11 cellular contexts compared by ENCODE assay signal in the genomic region with DNA sequence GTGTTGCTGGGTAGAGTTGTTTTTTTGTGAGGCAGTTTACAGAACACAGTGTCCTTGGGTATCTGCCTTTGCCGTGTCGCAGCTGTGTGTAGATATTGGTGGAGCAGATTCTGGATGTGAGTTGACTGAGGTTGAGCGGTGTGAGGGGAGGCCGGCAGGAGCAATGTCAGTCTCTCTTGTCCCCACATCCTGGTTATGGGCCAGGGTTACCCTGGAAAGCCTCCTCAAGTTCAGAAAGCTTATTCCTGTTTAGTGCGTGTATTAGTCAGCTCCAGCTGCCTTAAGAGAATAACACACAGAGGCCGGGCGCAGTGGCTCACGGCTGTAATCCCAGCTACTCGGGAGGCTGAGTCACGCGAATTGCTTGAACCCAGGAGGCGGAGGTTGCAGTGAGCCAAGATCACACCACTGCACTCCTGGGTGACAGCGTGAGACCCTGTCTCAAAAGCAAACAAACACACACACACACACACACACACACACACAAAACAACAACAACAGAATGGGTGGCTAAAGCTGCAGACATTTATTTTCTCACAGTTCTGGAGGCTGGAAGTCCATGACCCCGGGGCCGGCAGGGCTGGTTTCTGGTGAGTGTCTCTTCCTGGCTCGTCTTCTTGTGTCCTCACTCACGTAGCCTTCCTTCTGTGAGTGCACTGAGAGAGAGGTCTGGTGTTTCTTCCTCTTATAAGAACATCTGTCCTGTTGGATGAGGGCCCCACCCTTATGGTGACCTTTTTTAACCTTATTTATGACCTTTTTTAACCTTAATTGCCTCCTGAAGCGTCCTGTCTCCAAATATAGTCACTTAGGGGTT. TPM values are rescaled to one million over a fixed set of nuclear protein-coding genes. Genes with fewer than 3 reads are reported as not detected.
A peak's percentile ranks its signal among the peaks of the same experiment; 100 is the strongest.
DNase-seq lines count a peak whose midpoint lies in the region; ATAC-seq and TF ChIP-seq lines count a peak whose summit lies in the region.
"Had no signal": no experiment of that assay in that cellular context is flagged by ENCODE, and none has a peak within 500 bp of the region (broad histone marks: within the 10 kb centered on the region; RNA-seq: fewer than 3 reads in every experiment).

No MANE protein-coding gene starts in this region.

- no peak overlapping the region for H2AFZ ChIP-seq in H9 (ENCODE audit: low read length)

- H3K9me3 Mint-ChIP-seq in H9 = no peaks in the 10 kb centered on the region; a peak in 1 of 5 replicates

- peaks cover 55 to 66% of the 10 kb centered on the region in 2 experiments for H3K4me1 Mint-ChIP-seq in H9

- H3K9ac ChIP-seq in H9 (ENCODE audit: extremely low read depth, insufficient read length, low read length) = no peak overlapping the region

- peaks cover 11 to 46% (median 15%) of the 10 kb centered on the region in 3 experiments for H3K36me3 Mint-ChIP-seq in H9 (ENCODE audit: insufficient read depth in 1 of 3, low read depth in 3 of 3)

- H2BK12ac ChIP-seq in H9 (ENCODE audit: insufficient read length, low read depth, low read length) = no peak overlapping the region

- no CpG with 5 or more reads among the region's 18 CpGs for WGBS in H9 (ENCODE audit: extremely low coverage, insufficient read length, low lambda C conversion rate)

- H2BK5ac ChIP-seq in H9 (ENCODE audit: insufficient read length, low read length) = no peak overlapping the region

- H3K4me2 ChIP-seq in H9 (ENCODE audit: insufficient read depth, insufficient read length, low read length) = no peak overlapping the region

- H3K4me1 ChIP-seq in H9 (ENCODE audit: insufficient read depth, low read length) = peaks cover 8% of the 10 kb centered on the region; the same call in 1 of the 2 replicates
- H3K4me1 ChIP-seq in uterus = peaks cover 0 to 8% of the 10 kb centered on the region in 2 donors

- no peak overlapping the region for H3K23ac ChIP-seq in H9 (ENCODE audit: insufficient read length, low read depth, low read length)

- no peaks in the 10 kb centered on the region for H4K20me1 ChIP-seq in H9 (ENCODE audit: control insufficient read depth, insufficient read depth, insufficient read length)

- no peaks in the 10 kb centered on the region for H3K27me3 Mint-ChIP-seq in H9 (ENCODE audit: low read depth)
- H3K27me3 Mint-ChIP-seq: brain had no signal

- ATAC-seq in GM21360 (IDR thresholded peaks at IDR 0.05; ENCODE audit: unreplicated experiment) (no peak), HG03135 (IDR thresholded peaks at IDR 0.05; ENCODE audit: unreplicated experiment) (no peak)

- H3T11ph ChIP-seq in H9 (ENCODE audit: low read length) = no peak overlapping the region

- TF ChIP-seq POLR2A in uterus (IDR thresholded peaks at IDR 0.05) = no peak

- H3K27ac Mint-ChIP-seq in H9 = peak overlapping the region in 2 of 3 experiments; percentile 17 to 44; a peak in 1 of 7 replicates
- H3K27ac Mint-ChIP-seq: brain had no signal

- no peak overlapping the region for H2BK120ac ChIP-seq in H9 (ENCODE audit: low read depth, low read length, poor library complexity, severe bottlenecking)

- H3K4me3 ChIP-seq in dorsolateral prefrontal cortex (peak overlapping the region in 10 of 59 donors; percentile 4 to 93 (median 12)), retinal pigment epithelial cell (ENCODE audit: low read length) (no peak overlapping the region), uterus (no peak overlapping the region)

- no peak overlapping the region for H2BK15ac ChIP-seq in H9 (ENCODE audit: low read depth, low read length)

- H3K9me3 ChIP-seq in H9 (ENCODE audit: control insufficient read depth, low read depth, low read length) = no peaks in the 10 kb centered on the region
- H3K9me3 ChIP-seq in uterus = no peaks in the 10 kb centered on the region

- H4K5ac ChIP-seq in H9 (ENCODE audit: insufficient read length, low read depth, low read length) = no peak overlapping the region

- no peak overlapping the region for H3K18ac ChIP-seq in H9 (ENCODE audit: insufficient read length, low read depth, low read length)

- no peak overlapping the region for H3K4ac ChIP-seq in H9 (ENCODE audit: low read depth, low read length)

- H3K56ac ChIP-seq in H9 (ENCODE audit: insufficient read length, low read depth, low read length) = no peak overlapping the region

- H3K36me3 ChIP-seq in uterus = no peaks in the 10 kb centered on the region

- H4K8ac ChIP-seq in H9 (replicated peaks; ENCODE audit: insufficient read length, low read depth, low read length) = no peak overlapping the region

- no peaks in the 10 kb centered on the region for H3K27me3 ChIP-seq in H9 (ENCODE audit: insufficient read depth, low read length)
- no peaks in the 10 kb centered on the region for H3K27me3 ChIP-seq in dorsolateral prefrontal cortex
- H3K27me3 ChIP-seq in uterus = no peaks in the 10 kb centered on the region

- TF ChIP-seq CTCF in H9 (conservative IDR thresholded peaks at IDR 0.05) (no peak), dorsolateral prefrontal cortex (IDR thresholded peaks at IDR 0.05 in 54 of 56, conservative IDR thresholded peaks at IDR 0.05 in 2 of 56; ENCODE audit: low read depth in 1 of 56, partially characterized antibody in 56 of 56) (no peak), retinal pigment epithelial cell (conservative IDR thresholded peaks at IDR 0.05; ENCODE audit: low read depth, low read length) (no peak), uterus (IDR thresholded peaks at IDR 0.05) (no peak)

- H3K27ac ChIP-seq in H9 (ENCODE audit: insufficient read length, low read depth, low read length) (no peak overlapping the region), dorsolateral prefrontal cortex (peak overlapping the region in 30 of 59 donors; percentile 8 to 93 (median 42)), uterus (no peak overlapping the region)

- H4K91ac ChIP-seq in H9 (ENCODE audit: insufficient read length, low read depth, low read length) = no peak overlapping the region

- peaks cover 50% of the 10 kb centered on the region; the same call in 1 of the 2 replicates for H3K79me2 ChIP-seq in H9 (ENCODE audit: insufficient read depth, low read length)

- H3K23me2 ChIP-seq in H9 (ENCODE audit: insufficient read length, low read depth, low read length, poor library complexity, severe bottlenecking) = peaks cover 8% of the 10 kb centered on the region

- intact Hi-C loops in dorsolateral prefrontal cortex (cut with DNase I) (loop anchor here in 1 of 2 donors (10.0 kb wide), 1 partner anchor 175 kb away; no protein-coding TSS in a partner anchor), uterus (cut with DNase I; ENCODE audit: low total_unique reads) (loop anchor here (10.0 kb wide), 1 partner anchor 445 kb away; the partner anchor contains the start of gene UXS1)

- H3K14ac ChIP-seq in H9 (ENCODE audit: insufficient read depth, low read length) = no peak overlapping the region

- no peak for DNase-seq in H9
- DNase-seq in activated CD4-positive, alpha-beta T cell treated with anti-CD3 and anti-CD28 coated beads, Interleukin-2, amount 50 U/mL, for 1 hour = peak; percentile 48
- peak in 2 of 10 donors; percentile 38 to 62 for DNase-seq in dorsolateral prefrontal cortex
- DNase-seq in retinal pigment epithelial cell (ENCODE audit: low read depth) = peak; percentile 69
- DNase-seq in uterus = no peak
- DNase-seq in NCI-H2081 (lab: John Stamatoyannopoulos, UW) = no peak
- DNase-seq: DMS79, NCI-H1930 had no signal

- no peak overlapping the region for H3K4me3 Mint-ChIP-seq in H9

- H2AK5ac ChIP-seq in H9 (ENCODE audit: insufficient read length, low read length) = no peak overlapping the region

- H2BK20ac ChIP-seq in H9 (ENCODE audit: low read depth, low read length, poor library complexity, severe bottlenecking) = no peak overlapping the region

- peaks cover 10% of the 10 kb centered on the region for H3K79me1 ChIP-seq in H9 (ENCODE audit: insufficient read depth, low read depth, low read length, poor library complexity, severe bottlenecking)

RNA-seq across cellular contexts. Expression of gene NCK2, which starts 5.1 kb away (rescaled TPM):
- total RNA-seq in H9 (2021) (49.2 and 51.0 TPM in 2 replicates), dorsolateral prefrontal cortex (10 to 100 TPM; 22.2 to 89.9 (median 58.4) TPM), uterus (10 to 100 TPM; 14.7 to 47.5 (median 29.3) TPM)

Comparison
In these comparisons a context has a peak if more than half of its experiments do, and no peak if none do; other contexts are left out.
1. DNase-seq: peak in activated CD4-positive, alpha-beta T cell treated with anti-CD3 and anti-CD28 coated beads, Interleukin-2, amount 50 U/mL, for 1 hour (single experiment) and retinal pigment epithelial cell (single experiment); none in H9 (single experiment), uterus (0 of 2) and NCI-H2081 (0 of 2).
2. H3K27ac ChIP-seq: peak in dorsolateral prefrontal cortex (30 of 59); none in H9 (single experiment) and uterus (0 of 2).